Comparison of ENCODE assay signal across 9 cellular contexts in genomic region chr12:85280138-85280983, GRCh38. TPM values are rescaled to one million over a fixed set of nuclear protein-coding genes. Genes with fewer than 3 reads are reported as not detected.
DNase-seq lines count a peak whose midpoint lies in the region; ATAC-seq and TF ChIP-seq lines count a peak whose summit lies in the region.
"Had no signal": no experiment of that assay in that cellular context is flagged by ENCODE, and none has a peak within 500 bp of the region (broad histone marks: within the 10 kb centered on the region; RNA-seq: fewer than 3 reads in every experiment).

TSS of gene ALX1 (plus strand) at chr12:85280220. CDS start at chr12:85280262, 42 bp downstream.

- TF ChIP-seq CTCF in colonic mucosa (IDR thresholded peaks at IDR 0.05) (no peak), lower lobe of right lung (IDR thresholded peaks at IDR 0.05) (no peak), vagina (IDR thresholded peaks at IDR 0.05) (no peak)

- intact Hi-C loops in colonic mucosa (cut with DNase I): no loop called here
- intact Hi-C loops in lower lobe of right lung (cut with DNase I): no loop called here
- intact Hi-C loops in vagina (cut with DNase I): no loop called here

- H3K4me1 ChIP-seq in colonic mucosa (no peaks in the 10 kb centered on the region), lower lobe of right lung (peaks cover 11% of the 10 kb centered on the region), vagina (peaks cover 18% of the 10 kb centered on the region)

- H3K4me3 ChIP-seq in colonic mucosa (peak within 1 kb of the TSS; percentile 32), lower lobe of right lung (peak within 1 kb of the TSS; percentile 42), vagina (peak within 1 kb of the TSS; percentile 28 to 49)

- peaks cover 55% of the 10 kb centered on the region for H3K27me3 ChIP-seq in colonic mucosa
- H3K27me3 ChIP-seq in lower lobe of right lung (ENCODE audit: low read depth): peaks cover 90% of the 10 kb centered on the region
- H3K27me3 ChIP-seq in vagina: no peaks in the 10 kb centered on the region

- DNase-seq in CD1c-positive myeloid dendritic cell (ENCODE audit: extremely low spot score): peak; percentile 21
- DNase-seq in NCI-H524 (lab: John Stamatoyannopoulos, UW): peak; percentile 85 to 91
- peak; percentile 21 for DNase-seq in colonic mucosa
- peak; percentile 37 for DNase-seq in lower lobe of right lung
- DNase-seq in vagina (ENCODE audit: extremely low spot score in 2 of 2): no peak
- no peak for DNase-seq in COR-L47 (lab: John Stamatoyannopoulos, UW)
- DNase-seq in NCI-H1105 treated with DMSO at 0.1 percent for 48 hours (lab: John Stamatoyannopoulos, UW): no peak

- TF ChIP-seq POLR2A in vagina (IDR thresholded peaks at IDR 0.05): no peak

- no peak within 1 kb of the TSS for H3K27ac ChIP-seq in colonic mucosa
- H3K27ac ChIP-seq in lower lobe of right lung: no peak within 1 kb of the TSS
- H3K27ac ChIP-seq in vagina: no peak within 1 kb of the TSS

- H3K36me3 ChIP-seq in colonic mucosa (no peaks in the 10 kb centered on the region), lower lobe of right lung (no peaks in the 10 kb centered on the region), vagina (no peaks in the 10 kb centered on the region)

- no peak within 1 kb of the TSS for H3K9ac ChIP-seq in colonic mucosa (ENCODE audit: low read depth in 2 of 2, low read length in 2 of 2)

- H3K9me3 ChIP-seq in colonic mucosa (no peaks in the 10 kb centered on the region), lower lobe of right lung (no peaks in the 10 kb centered on the region), vagina (no peaks in the 10 kb centered on the region)

- peak; percentile 75 for ATAC-seq in GM21381 (IDR thresholded peaks at IDR 0.05; ENCODE audit: unreplicated experiment)
- ATAC-seq in lower lobe of right lung: peak; percentile 23 to 66

RNA-seq across cellular contexts. Expression of gene ALX1, which starts in this region (rescaled TPM):
- not detected for total RNA-seq in colonic mucosa
- not detected for total RNA-seq in lower lobe of right lung
- total RNA-seq in vagina: 2.0 TPM
- total RNA-seq: myocyte had no signal

Comparison
In these comparisons a context has a peak if more than half of its experiments do, and no peak if none do; other contexts are left out.
1. Peak in DNase-seq and H3K4me3 ChIP-seq in colonic mucosa; RNA of the gene not detected or under 1 TPM.
2. Peak in DNase-seq, ATAC-seq and H3K4me3 ChIP-seq in lower lobe of right lung; RNA of the gene not detected or under 1 TPM.
3. DNase-seq: peak in CD1c-positive myeloid dendritic cell (single experiment) and NCI-H524 (2 of 2); none in vagina (0 of 2), COR-L47 (single experiment) and NCI-H1105 treated with DMSO at 0.1 percent for 48 hours (single experiment).
4. Peak in every context shown above with its lines, with median percentiles within 50 percentile points of each other: H3K4me3 ChIP-seq.